In genomic region chr1:243850368-243851128, GRCh38 we compare ENCODE assay signal across 1 cellular context.
TF ChIP-seq lines count a peak whose summit lies in the region.

No MANE protein-coding gene starts in this region.

TF ChIP-seq in A549, 52 proteins besides CTCF, POLR2A, EP300 and RAD21 (continued from another document):
- no peak for TF ChIP-seq EHF (CRISPR knock-in tag; IDR thresholded peaks at IDR 0.05)
- no peak for TF ChIP-seq CEBPB (IDR thresholded peaks at IDR 0.05)
- TF ChIP-seq CHD4 (IDR thresholded peaks at IDR 0.05; ENCODE audit: borderline replicate concordance): no peak
- TF ChIP-seq TP53 (CRISPR knock-in tag; IDR thresholded peaks at IDR 0.05): peak; percentile 68; the same call in 1 of the 2 replicates
- TF ChIP-seq ZSCAN20 (CRISPR knock-in tag; IDR thresholded peaks at IDR 0.05): no peak
- no peak for TF ChIP-seq ZC3H11A (IDR thresholded peaks at IDR 0.05)
- no peak for TF ChIP-seq FOSB (CRISPR knock-in tag; IDR thresholded peaks at IDR 0.05)
- no peak for TF ChIP-seq HEYL (CRISPR knock-in tag; IDR thresholded peaks at IDR 0.05)
- TF ChIP-seq CBX2 (IDR thresholded peaks at IDR 0.05; ENCODE audit: borderline replicate concordance, low read depth): no peak
- TF ChIP-seq RFX5 (IDR thresholded peaks at IDR 0.05): no peak
- TF ChIP-seq HOXB13 (CRISPR knock-in tag; IDR thresholded peaks at IDR 0.05; ENCODE audit: low read depth): no peak; the same call in 1 of the 2 replicates
- TF ChIP-seq MAZ (IDR thresholded peaks at IDR 0.05; ENCODE audit: borderline replicate concordance, low read depth, low read length): no peak
- no peak for TF ChIP-seq KDM5A (IDR thresholded peaks at IDR 0.05)
- TF ChIP-seq HOXB5 (CRISPR knock-in tag; IDR thresholded peaks at IDR 0.05): peak; percentile 88
- peak; percentile 86 for TF ChIP-seq MAX (IDR thresholded peaks at IDR 0.05)
- TF ChIP-seq FOSL2 (IDR thresholded peaks at IDR 0.05): no peak
- 0 out of 2 replicates have a peak, but pooled peaks have one; percentile 8 for TF ChIP-seq FOSL2 (CRISPR knock-in tag; IDR thresholded peaks at IDR 0.05)
- 0 out of 2 replicates have a peak, but pooled peaks have one; percentile 23 for TF ChIP-seq ATOH8 (CRISPR knock-in tag; IDR thresholded peaks at IDR 0.05; ENCODE audit: low read depth)
- TF ChIP-seq HMGXB4 (CRISPR knock-in tag; IDR thresholded peaks at IDR 0.05; ENCODE audit: borderline replicate concordance): no peak
- TF ChIP-seq MYC (IDR thresholded peaks at IDR 0.05; ENCODE audit: borderline replicate concordance, low read length): peak; percentile 65; the same call in 1 of the 2 replicates
- TF ChIP-seq SMC3 (IDR thresholded peaks at IDR 0.05): no peak
- no peak for TF ChIP-seq HES2 (IDR thresholded peaks at IDR 0.05)
- no peak for TF ChIP-seq EHMT2 (IDR thresholded peaks at IDR 0.05; ENCODE audit: low read depth)
- TF ChIP-seq JUNB (IDR thresholded peaks at IDR 0.05): 0 out of 2 replicates have a peak, but pooled peaks have one; percentile 16
- TF ChIP-seq NPAS2 (CRISPR knock-in tag; IDR thresholded peaks at IDR 0.05; ENCODE audit: borderline replicate concordance): no peak
- peak; percentile 93 for TF ChIP-seq PHF8 (IDR thresholded peaks at IDR 0.05; ENCODE audit: borderline replicate concordance, low read depth)
- peak; percentile 46 to 83; a peak in 4 of 5 replicates for TF ChIP-seq JUN (IDR thresholded peaks at IDR 0.05)
- no peak for TF ChIP-seq ESRRA (IDR thresholded peaks at IDR 0.05; ENCODE audit: borderline replicate concordance, low read length)
